12 cellular contexts compared by ENCODE assay signal in the genomic region with DNA sequence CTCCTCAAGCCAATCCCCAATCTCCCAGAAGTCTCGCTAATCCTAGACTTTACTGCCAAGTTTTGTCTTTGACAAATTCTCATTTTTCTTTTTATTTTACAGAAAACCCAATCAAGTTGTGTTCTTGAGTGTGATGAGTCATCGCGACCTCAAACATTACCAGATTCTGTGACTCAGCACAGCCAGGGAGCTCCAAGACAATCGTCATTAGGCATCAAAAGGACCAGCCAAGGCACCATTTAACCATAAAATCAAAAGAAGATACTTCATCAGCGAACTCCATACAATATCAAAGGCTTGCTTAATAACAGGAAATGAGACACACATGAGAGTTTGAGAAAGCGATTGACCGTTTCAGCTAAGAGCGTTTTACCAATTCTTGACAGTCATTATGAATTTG.
A peak's percentile ranks its signal among the peaks of the same experiment; 100 is the strongest.
DNase-seq lines count a peak whose midpoint lies in the region; ATAC-seq and TF ChIP-seq lines count a peak whose summit lies in the region.
"Had no signal": no experiment of that assay in that cellular context is flagged by ENCODE, and none has a peak within 500 bp of the region (broad histone marks: within the 10 kb centered on the region; RNA-seq: fewer than 3 reads in every experiment).

No MANE protein-coding gene starts in this region.

- H3K9me3 Mint-ChIP-seq in CD14-positive monocyte: peaks cover 5 to 11% (median 8%) of the 10 kb centered on the region in 7 donors

- ATAC-seq in GM21576 (IDR thresholded peaks at IDR 0.05; ENCODE audit: unreplicated experiment): no peak
- ATAC-seq in GM18505 (IDR thresholded peaks at IDR 0.05; ENCODE audit: unreplicated experiment): no peak

- intact Hi-C loops in CD14-positive monocyte (cut with micrococcal nuclease): no loop called here

- TF ChIP-seq CTCF in CD14-positive monocyte (IDR thresholded peaks at IDR 0.05): no peak

- no peaks in the 10 kb centered on the region for H3K4me1 Mint-ChIP-seq in CD14-positive monocyte

- no peaks in the 10 kb centered on the region for H3K36me3 Mint-ChIP-seq in CD14-positive monocyte

- DNase-seq in EL: peak; percentile 86
- DNase-seq in NCI-H460 (ENCODE audit: extremely low read depth, low read depth): peak; percentile 49
- peak; percentile 40 for DNase-seq in dedifferentiated amniotic fluid mesenchymal stem cell (ENCODE audit: extremely low spot score)
- DNase-seq in renal cortical epithelial cell (ENCODE audit: low read depth): peak; percentile 89
- DNase-seq in CD14-positive monocyte (ENCODE audit: low spot score): no peak
- DNase-seq: activated CD4-positive, alpha-beta T cell treated with anti-CD3 and anti-CD28 coated beads for 1 hour; activated effector memory CD4-positive, alpha-beta T cell treated with Interleukin-2 at 50 U/mL for 16 hours; NCI-H2227 treated with DMSO at 0.1 percent for 48 hours; SHP77; trophoblast cell had no signal

- TF ChIP-seq POLR2A in GM18505 (IDR thresholded peaks at IDR 0.05; ENCODE audit: borderline replicate concordance, extremely low read depth, insufficient read depth, insufficient read length): no peak

- peaks cover 2 to 4% (median 2%) of the 10 kb centered on the region in 3 donors for H3K27me3 Mint-ChIP-seq in CD14-positive monocyte (ENCODE audit: low read depth in 3 of 3)

- no peak overlapping the region for H3K27ac Mint-ChIP-seq in CD14-positive monocyte

- no peak overlapping the region for H3K4me3 Mint-ChIP-seq in CD14-positive monocyte
